Comparison of ENCODE assay signal across 9 cellular contexts in the genomic region with DNA sequence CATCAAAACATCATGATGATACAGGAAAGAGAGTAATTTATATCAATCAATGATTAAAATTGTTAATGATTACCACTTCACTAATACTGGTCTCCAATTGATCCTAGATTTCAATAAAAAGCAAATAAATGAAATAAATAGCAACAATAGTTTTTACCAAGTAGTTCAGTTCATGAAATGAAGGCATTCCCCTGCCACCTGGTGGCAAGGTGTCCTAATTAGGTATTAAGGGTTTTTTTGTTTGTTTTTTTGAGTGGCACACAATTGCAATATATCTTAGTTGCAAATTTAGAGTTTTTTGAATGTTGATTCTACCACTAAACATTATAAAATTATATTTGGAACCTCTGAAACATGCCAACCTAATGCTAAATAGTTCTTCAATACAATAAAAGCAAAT.
DNase-seq lines count a peak whose midpoint lies in the region; ATAC-seq, FAIRE-seq and TF ChIP-seq lines count a peak whose summit lies in the region.
"Had no signal": no experiment of that assay in that cellular context is flagged by ENCODE, and none has a peak within 500 bp of the region (broad histone marks: within the 10 kb centered on the region; RNA-seq: fewer than 3 reads in every experiment).

No MANE protein-coding gene starts in this region.

- FAIRE-seq in kidney (lab: Jason Lieb, UNC) = no peak

- peaks cover 2% of the 10 kb centered on the region for H3K27me3 Mint-ChIP-seq in GM23338 (ENCODE audit: insufficient read depth, low read depth, poor library complexity)

- H3F3A ChIP-seq in GM23338 (replicated peaks; ENCODE audit: low read depth) = no peaks in the 10 kb centered on the region

- no peaks in the 10 kb centered on the region for H3K27me3 ChIP-seq in GM23338 (ENCODE audit: insufficient read depth)
- no peaks in the 10 kb centered on the region for H3K27me3 ChIP-seq in ascending aorta

- in situ Hi-C loops in KBM-7 (cut with MboI; ENCODE audit: low pct_unique_long_range_greater_than_20kb, low sequenced_read_pairs) = no loop called here

- TF ChIP-seq CTCF in 22Rv1 (IDR thresholded peaks at IDR 0.05) (peak; percentile 70), GM23338 (conservative IDR thresholded peaks at IDR 0.05; ENCODE audit: low read depth in 2 of 2) (peak; percentile 72 to 87), ascending aorta (IDR thresholded peaks at IDR 0.05) (peak in 2 of 3 experiments; percentile 16 to 47), kidney (IDR thresholded peaks at IDR 0.05; ENCODE audit: borderline replicate concordance, extremely low read depth, insufficient read depth) (peak; percentile 5)

- no peak overlapping the region for H3K27ac ChIP-seq in 22Rv1
- no peak overlapping the region for H3K27ac ChIP-seq in GM23338 (ENCODE audit: low read depth)
- no peak overlapping the region for H3K27ac ChIP-seq in ascending aorta
- H3K27ac ChIP-seq in kidney (ENCODE audit: low read depth in 2 of 2, low read length in 2 of 2) = no peak overlapping the region
- H3K27ac ChIP-seq: epithelial cell of prostate had no signal

- ATAC-seq in GM23338 = no peak
- ATAC-seq in HG03439 (IDR thresholded peaks at IDR 0.05; ENCODE audit: unreplicated experiment) = no peak

- no peak overlapping the region for H3K4me3 Mint-ChIP-seq in GM23338

- H3K36me3 Mint-ChIP-seq in GM23338 (ENCODE audit: low read depth) = peaks cover 22% of the 10 kb centered on the region

- H3K36me3 ChIP-seq in GM23338 (ENCODE audit: insufficient read depth) = no peaks in the 10 kb centered on the region
- H3K36me3 ChIP-seq in ascending aorta = no peaks in the 10 kb centered on the region
- no peaks in the 10 kb centered on the region for H3K36me3 ChIP-seq in kidney (ENCODE audit: control insufficient read depth in 1 of 2, insufficient read depth in 2 of 2, low read length in 2 of 2)

- H3K9me3 ChIP-seq in ascending aorta (no peaks in the 10 kb centered on the region), kidney (ENCODE audit: control insufficient read depth in 1 of 2, low read length in 2 of 2) (no peaks in the 10 kb centered on the region)

- H3K4me1 ChIP-seq in GM23338 (ENCODE audit: insufficient read depth) = no peaks in the 10 kb centered on the region
- no peaks in the 10 kb centered on the region for H3K4me1 ChIP-seq in ascending aorta
- H3K4me1 ChIP-seq in kidney (ENCODE audit: control insufficient read depth in 1 of 2, insufficient read depth in 1 of 2, low read depth in 1 of 2, low read length in 2 of 2) = no peaks in the 10 kb centered on the region

- no peaks in the 10 kb centered on the region for H4K20me1 ChIP-seq in GM23338 (replicated peaks; ENCODE audit: insufficient read depth)

- intact Hi-C loops in ascending aorta (cut with DNase I) (loop anchor here (2.0 to 5.0 kb wide), 2 partner anchors 157 to 266 kb away; partner anchors contain the start of gene PDE5A), kidney (cut with DNase I) (no loop called here)

- no peak overlapping the region for H3K4me2 ChIP-seq in GM23338

- peaks cover 26% of the 10 kb centered on the region for H3K9me3 Mint-ChIP-seq in GM23338

- no peak overlapping the region for H3K9ac ChIP-seq in kidney (ENCODE audit: low read length in 2 of 2)

- DNase-seq in GM23338 (ENCODE audit: low spot score) (peak; percentile 58), ascending aorta (ENCODE audit: low spot score in 2 of 2) (no peak), kidney (no peak), anterior cingulate cortex (lab: John Stamatoyannopoulos, UW) (no peak), KBM-7 (no peak)
- no peak for DNase-seq in stimulated activated CD4-positive, alpha-beta T cell treated with anti-CD3 and anti-CD28 coated beads, Interleukin-15, amount 100 ng/mL, for 24 hours

- H2AFZ ChIP-seq in GM23338 = no peak overlapping the region

- no peak overlapping the region for H3K4me3 ChIP-seq in GM23338
- H3K4me3 ChIP-seq in ascending aorta = no peak overlapping the region
- no peak overlapping the region for H3K4me3 ChIP-seq in kidney (ENCODE audit: low read length in 2 of 2)

- H3K9me2 ChIP-seq in GM23338 (ENCODE audit: insufficient read depth) = no peaks in the 10 kb centered on the region

- no peaks in the 10 kb centered on the region for H3K79me2 ChIP-seq in GM23338 (replicated peaks; ENCODE audit: insufficient read depth)

- peaks cover 3% of the 10 kb centered on the region for H3K4me1 Mint-ChIP-seq in GM23338

- no peak overlapping the region for H3K27ac Mint-ChIP-seq in GM23338

TF ChIP-seq in GM23338, 12 proteins besides CTCF, POLR2A, EP300 and RAD21 (continues in another document):
- TF ChIP-seq REST (IDR thresholded peaks at IDR 0.05; ENCODE audit: unreplicated experiment) = no peak
- TF ChIP-seq NANOG (IDR thresholded peaks at IDR 0.05; ENCODE audit: borderline replicate concordance) = no peak
- no peak for TF ChIP-seq CREB1 (CRISPR knock-in tag; IDR thresholded peaks at IDR 0.05; ENCODE audit: low read depth)
- no peak for TF ChIP-seq POLR2AphosphoS5 (IDR thresholded peaks at IDR 0.05; ENCODE audit: low read depth)
- no peak for TF ChIP-seq JUNB (IDR thresholded peaks at IDR 0.05; ENCODE audit: unreplicated experiment)
- TF ChIP-seq ZNF331 (CRISPR knock-in tag; IDR thresholded peaks at IDR 0.05; ENCODE audit: low read depth) = no peak

Comparison
In these comparisons a context has a peak if more than half of its experiments do, and no peak if none do; other contexts are left out.
1. CTCF ChIP-seq: peak in every context shown above with its lines; median percentile 80 in GM23338; 70 in 22Rv1; 32 in ascending aorta; 5 in kidney.